In genomic region chr19:16470911-16471811, GRCh38 we compare ENCODE assay signal across 8 cellular contexts. TPM values are rescaled to one million over a fixed set of nuclear protein-coding genes. Genes with fewer than 3 reads are reported as not detected.
DNase-seq lines count a peak whose midpoint lies in the region; ATAC-seq and TF ChIP-seq lines count a peak whose summit lies in the region.

No MANE protein-coding gene starts in this region.

- H4K20me1 ChIP-seq in SK-N-SH (ENCODE audit: insufficient read depth) = peaks cover 23% of the 10 kb centered on the region; the same call in 1 of the 2 replicates

- ATAC-seq in HG02981 (IDR thresholded peaks at IDR 0.05; ENCODE audit: unreplicated experiment) = peak; percentile 24
- no peak for ATAC-seq in thoracic aorta (ENCODE audit: insufficient number of reproducible peaks, low FRiP score, low read depth)

- H3K27ac ChIP-seq in 22Rv1 (peak overlapping the region; percentile 61), SK-N-SH (ENCODE audit: low read depth in 2 of 2, low read length in 1 of 2) (peak overlapping the region in 1 of 2 experiments; percentile 18; a peak in 2 of 4 replicates), thoracic aorta (peak overlapping the region in 1 of 2 donors; percentile 55)

- 2% methylated on average over 10 of the region's 67 CpGs for WGBS in SK-N-SH (ENCODE audit: low lambda C conversion rate)

- H3K9me2 ChIP-seq in SK-N-SH = no peaks in the 10 kb centered on the region

- no peak for TF ChIP-seq CTCF in 22Rv1 (IDR thresholded peaks at IDR 0.05)
- TF ChIP-seq CTCF in GM13977 (IDR thresholded peaks at IDR 0.05; ENCODE audit: extremely low read depth, insufficient read depth, missing control alignments) = no peak
- no peak for TF ChIP-seq CTCF in SK-N-SH (IDR thresholded peaks at IDR 0.05)
- no peak for TF ChIP-seq CTCF in mesothelial cell of epicardium (IDR thresholded peaks at IDR 0.05; ENCODE audit: unreplicated experiment)
- TF ChIP-seq CTCF in thoracic aorta (IDR thresholded peaks at IDR 0.05) = no peak

- no peaks in the 10 kb centered on the region for H3K27me3 ChIP-seq in SK-N-SH (ENCODE audit: insufficient read depth)
- no peaks in the 10 kb centered on the region for H3K27me3 ChIP-seq in thoracic aorta (replicated peaks; ENCODE audit: insufficient read depth)

- DNase-seq in GM13977 (ENCODE audit: low spot score) (peak; percentile 61), SK-N-SH (no peak), dermis blood vessel endothelial cell (peak; percentile 37), mesothelial cell of epicardium (ENCODE audit: low spot score in 2 of 2, unreplicated experiment in 2 of 2) (peak; percentile 28 to 64), thoracic aorta (ENCODE audit: low spot score) (no peak), Ammon's horn (ENCODE audit: low spot score) (no peak)

- peaks cover 29% of the 10 kb centered on the region for H3K4me1 Mint-ChIP-seq in mesothelial cell of epicardium

- CTCF ChIA-PET in SK-N-SH (lab: Yijun Ruan, JAX) = interaction anchor here (1.4 to 1.5 kb wide), 2 partner anchors 28 to 30 kb away, joined by 4 to 5 read pairs; no protein-coding TSS in a partner anchor

- peak overlapping the region; percentile 69 for H3K9ac ChIP-seq in SK-N-SH

- H3K36me3 ChIP-seq in SK-N-SH (replicated peaks in 1 of 2; ENCODE audit: control insufficient read depth in 1 of 2, insufficient read depth in 2 of 2, low read length in 1 of 2) (no peaks in the 10 kb centered on the region), thoracic aorta (no peaks in the 10 kb centered on the region)

- H3F3A ChIP-seq in SK-N-SH (replicated peaks; ENCODE audit: insufficient read depth) = peaks cover 3% of the 10 kb centered on the region

- H3K9me3 Mint-ChIP-seq in mesothelial cell of epicardium = no peaks in the 10 kb centered on the region

- no peaks in the 10 kb centered on the region for H3K36me3 Mint-ChIP-seq in mesothelial cell of epicardium

- peak overlapping the region; percentile 91 for H3K27ac Mint-ChIP-seq in mesothelial cell of epicardium

- H3K79me2 ChIP-seq in SK-N-SH (ENCODE audit: insufficient read depth) = peaks cover 53% of the 10 kb centered on the region

- no peaks in the 10 kb centered on the region for H3K27me3 Mint-ChIP-seq in mesothelial cell of epicardium (ENCODE audit: low read depth)

- H3K4me3 ChIP-seq in SK-N-SH (ENCODE audit: low read depth in 2 of 2, low read length in 1 of 2) = peak overlapping the region; percentile 75 to 77
- peak overlapping the region; percentile 89 for H3K4me3 ChIP-seq in thoracic aorta

- H3K9me3 ChIP-seq in SK-N-SH (no peaks in the 10 kb centered on the region), thoracic aorta (no peaks in the 10 kb centered on the region)

- peak overlapping the region; percentile 65; the same call in 1 of the 2 replicates for H2AFZ ChIP-seq in SK-N-SH (ENCODE audit: low read depth)

- peak overlapping the region; percentile 88 for H3K4me2 ChIP-seq in SK-N-SH

- in situ Hi-C loops in GM13977 (cut with MboI; ENCODE audit: low pct_unique_long_range_greater_than_20kb, low sequenced_read_pairs, unreplicated experiment) = no loop called here

- H3K4me1 ChIP-seq in SK-N-SH (ENCODE audit: control insufficient read depth in 1 of 2, insufficient read depth in 2 of 2, low read depth in 1 of 2, low read length in 1 of 2) (peaks cover 8 to 17% of the 10 kb centered on the region in 2 experiments; a peak in 3 of 4 replicates), thoracic aorta (ENCODE audit: control insufficient read depth in 1 of 2, low read depth in 2 of 2) (peaks cover 12 to 22% of the 10 kb centered on the region in 2 donors)

- no peak for TF ChIP-seq RAD21 in SK-N-SH (IDR thresholded peaks at IDR 0.05; ENCODE audit: low read length)

- no peak for TF ChIP-seq EP300 in SK-N-SH (IDR thresholded peaks at IDR 0.05; ENCODE audit: borderline replicate concordance in 1 of 2, low read depth in 1 of 2, low read length in 1 of 2)

- POLR2A ChIA-PET in SK-N-SH (lab: Yijun Ruan, JAX) = interaction anchor here (0.8 kb wide), 1 partner anchor 13 kb away, joined by 5 read pairs; no protein-coding TSS in a partner anchor

- peak overlapping the region; percentile 86 for H3K4me3 Mint-ChIP-seq in mesothelial cell of epicardium

TF ChIP-seq in SK-N-SH, 30 proteins besides CTCF, POLR2A, EP300 and RAD21:
- TF ChIP-seq MXI1 (IDR thresholded peaks at IDR 0.05; ENCODE audit: low read depth, low read length) (peak; percentile 32; the same call in 1 of the 2 replicates), SIN3A (IDR thresholded peaks at IDR 0.05; ENCODE audit: borderline replicate concordance, low read depth, low read length) (0 out of 2 replicates have a peak, but pooled peaks have one; percentile 13), TAF1 (IDR thresholded peaks at IDR 0.05; ENCODE audit: borderline replicate concordance, low read depth, low read length) (no peak), TCF12 (IDR thresholded peaks at IDR 0.05) (no peak)
TF ChIP-seq in SK-N-SH: peak in this region for 2.

RNA-seq across cellular contexts. Expression of gene EPS15L1, which starts 0.6 kb away (rescaled TPM):
- polyA plus RNA-seq in SK-N-SH (2012; rRNA removed) = 16.0 and 18.7 TPM in 2 replicates
- 12.7 and 14.8 TPM in 2 replicates for polyA plus RNA-seq in SK-N-SH (2012; cell fraction: cytosol; rRNA removed)
- 31.2 and 35.4 TPM in 2 replicates for polyA plus RNA-seq in SK-N-SH (2012; cell fraction: nucleus; rRNA removed)
- 8.7 and 11.8 TPM in 2 replicates for total RNA-seq in dermis blood vessel endothelial cell
- total RNA-seq in mesothelial cell of epicardium = 53.8 to 60.3 TPM (median 54.7 TPM) in 3 replicates
- total RNA-seq in thoracic aorta = 10 to 100 TPM; 13.7 to 31.7 TPM

RNA-seq across cellular contexts. Expression of gene CALR3, which starts 24.8 kb away (rescaled TPM):
- polyA plus RNA-seq in SK-N-SH (2012; rRNA removed) = not detected in 2 replicates
- polyA plus RNA-seq in SK-N-SH (2012; cell fraction: cytosol; rRNA removed) = 0.01 TPM in 1 of 2 replicates, not detected in the other
- polyA plus RNA-seq in SK-N-SH (2012; cell fraction: nucleus; rRNA removed) = not detected in 2 replicates
- total RNA-seq in dermis blood vessel endothelial cell = not detected in 2 replicates
- not detected in 3 replicates for total RNA-seq in mesothelial cell of epicardium
- total RNA-seq in thoracic aorta = not detected

RNA-seq across cellular contexts. Expression of gene C19orf44, which starts 25.0 kb away (rescaled TPM):
- 5.1 and 6.0 TPM in 2 replicates for polyA plus RNA-seq in SK-N-SH (2012; rRNA removed)
- polyA plus RNA-seq in SK-N-SH (2012; cell fraction: cytosol; rRNA removed) = 3.7 and 4.7 TPM in 2 replicates
- polyA plus RNA-seq in SK-N-SH (2012; cell fraction: nucleus; rRNA removed) = 17.9 and 22.3 TPM in 2 replicates
- total RNA-seq in dermis blood vessel endothelial cell (3.1 and 5.3 TPM in 2 replicates), mesothelial cell of epicardium (6.0 to 7.3 TPM (median 6.4 TPM) in 3 replicates), thoracic aorta (1 to 10 TPM; 4.9 to 6.1 TPM)

Comparison
In these comparisons a context has a peak if more than half of its experiments do, and no peak if none do; other contexts are left out.
1. DNase-seq: peak in GM13977 (single experiment), dermis blood vessel endothelial cell (single experiment) and mesothelial cell of epicardium (2 of 2); none in SK-N-SH (single experiment), thoracic aorta (single experiment) and Ammon's horn (single experiment).